In the genomic region with DNA sequence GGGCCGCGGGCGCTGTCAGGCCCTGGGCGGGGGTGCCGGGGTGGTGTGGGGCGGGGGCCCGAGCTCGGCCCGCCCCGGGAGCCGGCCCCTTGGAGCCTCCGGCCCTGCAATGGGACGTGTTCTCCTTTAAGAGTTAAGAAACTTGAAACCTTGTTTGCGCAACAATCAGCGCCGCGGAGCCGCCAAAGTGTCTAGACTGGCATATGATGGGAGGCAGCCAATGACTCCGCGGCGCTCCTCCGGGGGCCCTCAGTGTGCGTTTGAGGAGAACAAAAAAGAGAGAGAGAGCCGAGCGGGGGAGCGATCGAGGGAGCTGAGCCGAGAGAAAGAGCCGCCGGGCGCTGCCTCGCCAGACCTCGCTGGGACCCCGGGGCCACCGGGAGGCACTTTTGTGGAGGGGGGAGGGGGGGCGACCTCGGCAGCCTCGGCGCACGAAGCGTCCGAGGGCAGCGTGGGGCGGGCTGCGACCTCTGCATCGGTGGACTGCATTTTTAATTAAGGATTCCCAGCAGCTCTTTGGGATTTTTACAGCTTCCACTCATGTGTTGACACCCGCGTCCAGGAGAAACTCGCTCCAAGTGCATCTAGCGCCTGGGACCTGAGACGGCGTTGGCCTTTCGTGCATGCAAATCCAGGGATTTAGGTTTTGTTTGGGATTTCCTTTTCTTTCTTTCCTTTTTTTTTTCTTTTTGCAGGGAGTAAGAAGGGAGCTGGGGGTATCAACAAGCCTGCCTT, we compare ENCODE assay signal across 8 cellular contexts. TPM values are rescaled to one million over a fixed set of nuclear protein-coding genes. Genes with fewer than 3 reads are reported as not detected.
A peak's percentile ranks its signal among the peaks of the same experiment; 100 is the strongest.
DNase-seq lines count a peak whose midpoint lies in the region; ATAC-seq and TF ChIP-seq lines count a peak whose summit lies in the region.

TSS of gene SMAD6 (plus strand) at position 202 of the 735 bp plus-strand sequence. CDS start 1,023 bp downstream, outside the sequence.

- H3K27ac Mint-ChIP-seq in WTC11 = peak within 1 kb of the TSS; percentile 97

- intact Hi-C loops in mammary epithelial cell (cut with micrococcal nuclease) = loop anchor here (2.0 kb wide), 1 partner anchor 73 kb away; no protein-coding TSS in a partner anchor

- no peaks in the 10 kb centered on the region for H3K9me3 ChIP-seq in mammary epithelial cell (replicated peaks; ENCODE audit: insufficient read depth, low read length)
- no peaks in the 10 kb centered on the region for H3K9me3 ChIP-seq in skeletal muscle satellite cell (replicated peaks; ENCODE audit: low read length)

- H3K9ac ChIP-seq in mammary epithelial cell (ENCODE audit: insufficient read depth, low read length) (no peak within 1 kb of the TSS), skeletal muscle satellite cell (ENCODE audit: low read depth, low read length) (peak within 1 kb of the TSS; percentile 82)

- no peaks in the 10 kb centered on the region for H3K79me2 ChIP-seq in mammary epithelial cell (ENCODE audit: insufficient read depth, low read length)

- H3K36me3 ChIP-seq in mammary epithelial cell (ENCODE audit: insufficient read depth, low read length) (no peaks in the 10 kb centered on the region), skeletal muscle satellite cell (ENCODE audit: insufficient read depth, low read length) (no peaks in the 10 kb centered on the region)

- no peaks in the 10 kb centered on the region for H3K9me3 Mint-ChIP-seq in WTC11

- H3K4me1 Mint-ChIP-seq in WTC11 = peaks cover 44% of the 10 kb centered on the region

- TF ChIP-seq CTCF in WTC11 (IDR thresholded peaks at IDR 0.05) (no peak), mammary epithelial cell (conservative IDR thresholded peaks at IDR 0.05 in 1 of 2, IDR thresholded peaks at IDR 0.05 in 1 of 2; ENCODE audit: extremely low read depth in 1 of 2, insufficient read depth in 1 of 2, low read depth in 1 of 2, low read length in 2 of 2) (no peak)

- 5% methylated on average over 9 of the region's 53 CpGs for WGBS in mammary epithelial cell (ENCODE audit: low coverage, missing lambda C conversion rate)

- H3K4me1 ChIP-seq in mammary epithelial cell (ENCODE audit: insufficient read depth, low read length) (peaks cover 30% of the 10 kb centered on the region), skeletal muscle satellite cell (ENCODE audit: control insufficient read depth, insufficient read depth, low read length) (peaks cover 39% of the 10 kb centered on the region)

- CTCF ChIA-PET in WTC11 (lab: Charles Lee) = interaction anchor here (0.7 to 8.2 kb wide), 18 partner anchors 13 to 198 kb away, joined by 3 to 87 read pairs (median 4); partner anchors contain the start of gene LCTL
- CTCF ChIA-PET in mammary epithelial cell (lab: Charles Lee; ENCODE audit: low non-redundant PET) = interaction anchor here (0.5 to 0.7 kb wide), 3 partner anchors 17 to 146 kb away, joined by 3 to 7 read pairs (median 5); no protein-coding TSS in a partner anchor

- dilution Hi-C loops in mammary epithelial cell (cut with HindIII; ENCODE audit: low sequenced_read_pairs) = no loop called here

- no peaks in the 10 kb centered on the region for H4K20me1 ChIP-seq in mammary epithelial cell (ENCODE audit: insufficient read depth, low read length)

- H3K4me3 ChIP-seq in mammary epithelial cell (replicated peaks in 1 of 3; ENCODE audit: insufficient read depth in 1 of 3, low read depth in 2 of 3, low read length in 3 of 3) = peak within 1 kb of the TSS; percentile 38 to 58 (median 43)
- peak within 1 kb of the TSS; percentile 79 for H3K4me3 ChIP-seq in skeletal muscle satellite cell (ENCODE audit: low read length)

- no peaks in the 10 kb centered on the region; the same call in 1 of the 2 replicates for H3K36me3 Mint-ChIP-seq in WTC11

- peak; percentile 20 for ATAC-seq in HG02798 (IDR thresholded peaks at IDR 0.05; ENCODE audit: poor library complexity, unreplicated experiment)
- peak; percentile 41 for ATAC-seq in WTC11
- ATAC-seq in HG03159 (IDR thresholded peaks at IDR 0.05; ENCODE audit: unreplicated experiment) = no peak

- peak; percentile 95 for DNase-seq in COR-L47 (lab: John Stamatoyannopoulos, UW)
- DNase-seq in NCI-H2227 (lab: John Stamatoyannopoulos, UW; ENCODE audit: unreplicated experiment) = peak; percentile 90
- DNase-seq in WTC11 (ENCODE audit: low spot score) = peak; percentile 94
- DNase-seq in mammary epithelial cell = peak; percentile 92
- peak; percentile 85 for DNase-seq in iPS-NIHi11 (ENCODE audit: low spot score)

- POLR2A ChIA-PET in WTC11 (lab: Charles Lee) = interaction anchor here (1.8 kb wide), 1 partner anchor 82 kb away, joined by 8 read pairs; no protein-coding TSS in a partner anchor

- BruUV-seq in mammary epithelial cell (replicated peaks; lab: Mats Ljungman, UMichigan) = no TSS peak

- H3K27me3 ChIP-seq in mammary epithelial cell (ENCODE audit: insufficient read depth, low read length) (peaks cover 8% of the 10 kb centered on the region), skeletal muscle satellite cell (ENCODE audit: control insufficient read depth, insufficient read depth, low read length) (no peaks in the 10 kb centered on the region)

- peak within 1 kb of the TSS; percentile 86 for H2AFZ ChIP-seq in mammary epithelial cell (ENCODE audit: low read depth, low read length)

- in situ Hi-C loops in mammary epithelial cell (cut with MboI; ENCODE audit: low sequenced_read_pairs in 2 of 2) = no loop called here

- H3K27me3 Mint-ChIP-seq in WTC11 (ENCODE audit: low read depth) = peaks cover 29% of the 10 kb centered on the region

- H3K4me2 ChIP-seq in mammary epithelial cell (ENCODE audit: insufficient read depth, low read depth, low read length) (peak within 1 kb of the TSS; percentile 99), skeletal muscle satellite cell (ENCODE audit: low read length) (peak within 1 kb of the TSS; percentile 100)

- peak within 1 kb of the TSS; percentile 90 for H3K4me3 Mint-ChIP-seq in WTC11

- H3K27ac ChIP-seq in mammary epithelial cell (ENCODE audit: insufficient read depth, low read depth, low read length) = no peak within 1 kb of the TSS

TF ChIP-seq in WTC11, 78 proteins besides CTCF, POLR2A, EP300 and RAD21 (continues in another document):
- peak; percentile 73 for TF ChIP-seq ZNF423 (CRISPR knock-in tag; IDR thresholded peaks at IDR 0.05)
- no peak for TF ChIP-seq ZNF219 (CRISPR knock-in tag; IDR thresholded peaks at IDR 0.05; ENCODE audit: borderline replicate concordance)
- TF ChIP-seq, protein P1, sequence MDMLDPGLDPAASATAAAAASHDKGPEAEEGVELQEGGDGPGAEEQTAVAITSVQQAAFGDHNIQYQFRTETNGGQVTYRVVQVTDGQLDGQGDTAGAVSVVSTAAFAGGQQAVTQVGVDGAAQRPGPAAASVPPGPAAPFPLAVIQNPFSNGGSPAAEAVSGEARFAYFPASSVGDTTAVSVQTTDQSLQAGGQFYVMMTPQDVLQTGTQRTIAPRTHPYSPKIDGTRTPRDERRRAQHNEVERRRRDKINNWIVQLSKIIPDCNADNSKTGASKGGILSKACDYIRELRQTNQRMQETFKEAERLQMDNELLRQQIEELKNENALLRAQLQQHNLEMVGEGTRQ (CRISPR knock-in tag; IDR thresholded peaks at IDR 0.05) = peak; percentile 70
- no peak for TF ChIP-seq TP53 (CRISPR knock-in tag; IDR thresholded peaks at IDR 0.05)
- TF ChIP-seq, protein P2, sequence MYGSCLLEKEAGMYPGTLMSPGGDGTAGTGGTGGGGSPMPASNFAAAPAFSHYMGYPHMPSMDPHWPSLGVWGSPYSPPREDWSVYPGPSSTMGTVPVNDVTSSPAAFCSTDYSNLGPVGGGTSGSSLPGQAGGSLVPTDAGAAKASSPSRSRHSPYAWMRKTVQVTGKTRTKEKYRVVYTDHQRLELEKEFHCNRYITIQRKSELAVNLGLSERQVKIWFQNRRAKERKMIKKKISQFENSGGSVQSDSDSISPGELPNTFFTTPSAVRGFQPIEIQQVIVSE (CRISPR knock-in tag; IDR thresholded peaks at IDR 0.05; ENCODE audit: borderline replicate concordance) = no peak
- TF ChIP-seq KAT7 (CRISPR knock-in tag; IDR thresholded peaks at IDR 0.05; ENCODE audit: borderline replicate concordance) = no peak
- TF ChIP-seq, protein P3, sequence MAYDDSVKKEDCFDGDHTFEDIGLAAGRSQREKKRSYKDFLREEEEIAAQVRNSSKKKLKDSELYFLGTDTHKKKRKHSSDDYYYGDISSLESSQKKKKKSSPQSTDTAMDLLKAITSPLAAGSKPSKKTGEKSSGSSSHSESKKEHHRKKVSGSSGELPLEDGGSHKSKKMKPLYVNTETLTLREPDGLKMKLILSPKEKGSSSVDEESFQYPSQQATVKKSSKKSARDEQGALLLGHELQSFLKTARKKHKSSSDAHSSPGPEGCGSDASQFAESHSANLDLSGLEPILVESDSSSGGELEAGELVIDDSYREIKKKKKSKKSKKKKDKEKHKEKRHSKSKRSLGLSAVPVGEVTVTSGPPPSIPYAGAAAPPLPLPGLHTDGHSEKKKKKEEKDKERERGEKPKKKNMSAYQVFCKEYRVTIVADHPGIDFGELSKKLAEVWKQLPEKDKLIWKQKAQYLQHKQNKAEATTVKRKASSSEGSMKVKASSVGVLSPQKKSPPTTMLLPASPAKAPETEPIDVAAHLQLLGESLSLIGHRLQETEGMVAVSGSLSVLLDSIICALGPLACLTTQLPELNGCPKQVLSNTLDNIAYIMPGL (CRISPR knock-in tag; IDR thresholded peaks at IDR 0.05) = 0 out of 2 replicates have a peak, but pooled peaks have one; percentile 47
- TF ChIP-seq, protein P4, sequence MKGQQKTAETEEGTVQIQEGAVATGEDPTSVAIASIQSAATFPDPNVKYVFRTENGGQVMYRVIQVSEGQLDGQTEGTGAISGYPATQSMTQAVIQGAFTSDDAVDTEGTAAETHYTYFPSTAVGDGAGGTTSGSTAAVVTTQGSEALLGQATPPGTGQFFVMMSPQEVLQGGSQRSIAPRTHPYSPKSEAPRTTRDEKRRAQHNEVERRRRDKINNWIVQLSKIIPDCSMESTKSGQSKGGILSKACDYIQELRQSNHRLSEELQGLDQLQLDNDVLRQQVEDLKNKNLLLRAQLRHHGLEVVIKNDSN (CRISPR knock-in tag; IDR thresholded peaks at IDR 0.05) = peak; percentile 77
- TF ChIP-seq SMAD4 (CRISPR knock-in tag; IDR thresholded peaks at IDR 0.05) = 0 out of 2 replicates have a peak, but pooled peaks have one; percentile 21
- no peak for TF ChIP-seq ZBTB43 (CRISPR knock-in tag; IDR thresholded peaks at IDR 0.05)

RNA-seq across cellular contexts. Expression of gene SMAD6, which starts in this region (rescaled TPM):
- total RNA-seq in WTC11 (2021) = 9.2 to 13.9 TPM (median 10.4 TPM) in 3 replicates
- total RNA-seq in mammary epithelial cell = under 1 TPM; 0.09 to 0.83 TPM
- polyA plus RNA-seq in mammary epithelial cell = 0.11 TPM
- 2.7 TPM for polyA minus RNA-seq in mammary epithelial cell
- total RNA-seq in skeletal muscle satellite cell (2012; rRNA removed) = 9.6 and 15.9 TPM in 2 replicates
